23 cellular contexts compared by ENCODE assay signal in the genomic region with DNA sequence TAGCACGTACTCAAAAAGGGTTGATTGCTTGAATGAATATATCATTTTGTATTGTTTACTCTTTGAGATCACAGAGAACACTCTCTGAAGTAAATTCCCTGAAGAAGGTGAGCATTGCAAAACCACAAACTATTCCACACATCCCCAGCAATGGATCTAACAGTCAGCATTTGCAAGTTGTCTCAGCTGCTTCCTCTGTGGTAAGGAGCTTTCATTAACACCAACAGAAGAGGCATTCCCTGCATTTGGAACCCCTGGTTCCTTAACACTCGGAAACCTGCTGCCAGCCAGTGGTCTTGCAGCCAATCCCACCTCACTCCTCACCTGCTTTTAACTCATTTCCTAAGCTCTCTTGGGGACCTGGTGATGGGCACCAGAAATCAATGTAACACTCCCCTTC.
A peak's percentile ranks its signal among the peaks of the same experiment; 100 is the strongest.
DNase-seq lines count a peak whose midpoint lies in the region; ATAC-seq and TF ChIP-seq lines count a peak whose summit lies in the region.
"Had no signal": no experiment of that assay in that cellular context is flagged by ENCODE, and none has a peak within 500 bp of the region (broad histone marks: within the 10 kb centered on the region; RNA-seq: fewer than 3 reads in every experiment).

No MANE protein-coding gene starts in this region.

- H3K36me3 Mint-ChIP-seq in T-helper 2 cell treated with Interferon-gamma antibody and Interleukin-4, amounts not matched to agents 5 μg/mL and 100 μg/mL, for 36 hours (ENCODE audit: low read depth): no peaks in the 10 kb centered on the region
- H3K36me3 Mint-ChIP-seq in CD8-positive, alpha-beta memory T cell: peaks cover 0 to 6% (median 0%) of the 10 kb centered on the region in 3 donors
- H3K36me3 Mint-ChIP-seq: activated naive CD4-positive, alpha-beta T cell treated with anti-CD3 and anti-CD28 coated beads, Interleukin-2, amount 50 U/mL, for 24 hours; CD8-positive, alpha-beta T cell had no signal

- no peak for TF ChIP-seq POLR2A in uterus (IDR thresholded peaks at IDR 0.05)

- H3K36me3 ChIP-seq in left ventricle myocardium inferior: no peaks in the 10 kb centered on the region
- H3K36me3 ChIP-seq in ascending aorta: no peaks in the 10 kb centered on the region
- no peaks in the 10 kb centered on the region for H3K36me3 ChIP-seq in uterus
- H3K36me3 ChIP-seq in CD8-positive, alpha-beta memory T cell (ENCODE audit: insufficient read depth, low read length): no peaks in the 10 kb centered on the region
- H3K36me3 ChIP-seq: HAP-1, stomach had no signal

- no peak overlapping the region for H3K4me3 Mint-ChIP-seq in T-helper 2 cell treated with Interferon-gamma antibody and Interleukin-4, amounts not matched to agents 5 μg/mL and 100 μg/mL, for 36 hours
- H3K4me3 Mint-ChIP-seq in CD8-positive, alpha-beta memory T cell: no peak overlapping the region
- H3K4me3 Mint-ChIP-seq: activated naive CD4-positive, alpha-beta T cell treated with anti-CD3 and anti-CD28 coated beads, Interleukin-2, amount 50 U/mL, for 24 hours; activated T-cell treated with anti-CD3 and anti-CD28 coated beads, Interleukin-2, amount 50 U/mL, for 72 hours; CD8-positive, alpha-beta T cell; T-helper 17 cell had no signal

- intact Hi-C loops in left ventricle myocardium inferior (cut with micrococcal nuclease): no loop called here
- intact Hi-C loops in left ventricle myocardium superior (cut with micrococcal nuclease): no loop called here
- intact Hi-C loops in ascending aorta (cut with DNase I): no loop called here
- intact Hi-C loops in uterus (cut with DNase I; ENCODE audit: low total_unique reads): no loop called here

- CTCF ChIA-PET in CD8-positive, alpha-beta memory T cell (lab: Charles Lee): no interaction called here

- TF ChIP-seq CTCF in left ventricle myocardium inferior (IDR thresholded peaks at IDR 0.05; ENCODE audit: borderline replicate concordance) (no peak), ascending aorta (IDR thresholded peaks at IDR 0.05) (no peak), uterus (IDR thresholded peaks at IDR 0.05) (no peak)

- DNase-seq in left ventricle myocardium inferior: no peak
- no peak for DNase-seq in left ventricle myocardium superior
- DNase-seq in ascending aorta (ENCODE audit: low spot score in 2 of 2): no peak
- peak; percentile 75 for DNase-seq in kidney tubule cell (ENCODE audit: low spot score)
- no peak for DNase-seq in uterus
- no peak for DNase-seq in activated T-cell treated with anti-CD3 and anti-CD28 coated beads for 4 hours
- no peak for DNase-seq in T-helper 2 cell treated with Interferon-gamma antibody and Interleukin-4, amounts not matched to agents 5 μg/mL and 100 μg/mL, for 36 hours (ENCODE audit: low spot score)
- no peak for DNase-seq in CD8-positive, alpha-beta memory T cell
- DNase-seq: activated T-cell treated with anti-CD3 and anti-CD28 coated beads, Interleukin-2, amount 50 U/mL, for 72 hours; CD8-positive, alpha-beta T cell; dermis blood vessel endothelial cell; DMS79 treated with DMSO at 0.1 percent for 48 hours; foreskin keratinocyte; NCI-H1436; NCI-H2227 treated with DMSO at 0.1 percent for 48 hours; SHP77 treated with DMSO at 0.1 percent for 48 hours; stomach; T-helper 17 cell had no signal

- no peak for ATAC-seq in left ventricle myocardium superior
- ATAC-seq: activated CD4-positive, CD25-positive, alpha-beta regulatory T cell treated with anti-CD3 and anti-CD28 coated beads, Interleukin-2, amount 50 U/mL, for 24 hours; activated T-cell treated with anti-CD3 and anti-CD28 coated beads, Interleukin-2, amount 50 U/mL, for 72 hours; CD8-positive, alpha-beta T cell; foreskin keratinocyte; T-helper 17 cell had no signal

- H3K4me3 ChIP-seq in left ventricle myocardium inferior (peak overlapping the region; percentile 45), ascending aorta (no peak overlapping the region), uterus (no peak overlapping the region)
- H3K4me3 ChIP-seq in CD8-positive, alpha-beta memory T cell (ENCODE audit: low read length): no peak overlapping the region
- H3K4me3 ChIP-seq: HAP-1, stomach had no signal

- H3K4me1 Mint-ChIP-seq in T-helper 2 cell treated with Interferon-gamma antibody and Interleukin-4, amounts not matched to agents 5 μg/mL and 100 μg/mL, for 36 hours (ENCODE audit: low read depth): peaks cover 5% of the 10 kb centered on the region
- H3K4me1 Mint-ChIP-seq in CD8-positive, alpha-beta memory T cell: peaks cover 0 to 4% (median 0%) of the 10 kb centered on the region in 3 donors

- no peaks in the 10 kb centered on the region for H3K27me3 ChIP-seq in left ventricle myocardium inferior (ENCODE audit: low read depth)
- no peaks in the 10 kb centered on the region for H3K27me3 ChIP-seq in ascending aorta
- no peaks in the 10 kb centered on the region for H3K27me3 ChIP-seq in uterus
- no peaks in the 10 kb centered on the region for H3K27me3 ChIP-seq in CD8-positive, alpha-beta memory T cell (ENCODE audit: insufficient read depth, low read length, poor library complexity, severe bottlenecking)
- H3K27me3 ChIP-seq: foreskin keratinocyte, stomach had no signal

- peaks cover 51% of the 10 kb centered on the region for H3K4me1 ChIP-seq in left ventricle myocardium inferior
- H3K4me1 ChIP-seq in ascending aorta: peaks cover 0 to 13% of the 10 kb centered on the region in 2 donors
- H3K4me1 ChIP-seq in uterus: peaks cover 0 to 4% of the 10 kb centered on the region in 2 donors
- H3K4me1 ChIP-seq in CD8-positive, alpha-beta memory T cell (ENCODE audit: insufficient read depth, low read length): no peaks in the 10 kb centered on the region

- H3K27ac ChIP-seq in left ventricle myocardium inferior (replicated peaks) (peak overlapping the region; percentile 82), ascending aorta (peak overlapping the region; percentile 4 to 31), uterus (peak overlapping the region; percentile 63 to 68)
- H3K27ac ChIP-seq in CD8-positive, alpha-beta memory T cell (ENCODE audit: low read depth, low read length): no peak overlapping the region
- H3K27ac ChIP-seq: epithelial cell of prostate, foreskin keratinocyte, KMS-11 had no signal

- H3K9me3 Mint-ChIP-seq in T-helper 2 cell treated with Interferon-gamma antibody and Interleukin-4, amounts not matched to agents 5 μg/mL and 100 μg/mL, for 36 hours: no peaks in the 10 kb centered on the region
- peaks cover 0 to 3% (median 0%) of the 10 kb centered on the region in 5 donors for H3K9me3 Mint-ChIP-seq in CD8-positive, alpha-beta memory T cell
- H3K9me3 Mint-ChIP-seq: activated naive CD4-positive, alpha-beta T cell treated with anti-CD3 and anti-CD28 coated beads, Interleukin-2, amount 50 U/mL, for 24 hours; CD8-positive, alpha-beta T cell had no signal

- H3K9me3 ChIP-seq in left ventricle myocardium inferior (replicated peaks) (no peaks in the 10 kb centered on the region), ascending aorta (no peaks in the 10 kb centered on the region), uterus (no peaks in the 10 kb centered on the region)
- H3K9me3 ChIP-seq in CD8-positive, alpha-beta memory T cell (ENCODE audit: low read length): no peaks in the 10 kb centered on the region
- H3K9me3 ChIP-seq: HAP-1, stomach had no signal

- POLR2A ChIA-PET in CD8-positive, alpha-beta memory T cell (lab: Charles Lee): no interaction called here

- H3K27ac Mint-ChIP-seq in T-helper 2 cell treated with Interferon-gamma antibody and Interleukin-4, amounts not matched to agents 5 μg/mL and 100 μg/mL, for 36 hours: no peak overlapping the region
- H3K27ac Mint-ChIP-seq in CD8-positive, alpha-beta memory T cell: no peak overlapping the region
- H3K27ac Mint-ChIP-seq: activated naive CD4-positive, alpha-beta T cell treated with anti-CD3 and anti-CD28 coated beads, Interleukin-2, amount 50 U/mL, for 24 hours; activated T-cell treated with anti-CD3 and anti-CD28 coated beads, Interleukin-2, amount 50 U/mL, for 72 hours; CD8-positive, alpha-beta T cell; T-helper 17 cell had no signal

- H3K27me3 Mint-ChIP-seq in T-helper 2 cell treated with Interferon-gamma antibody and Interleukin-4, amounts not matched to agents 5 μg/mL and 100 μg/mL, for 36 hours (ENCODE audit: low read depth): peaks cover 43% of the 10 kb centered on the region
- H3K27me3 Mint-ChIP-seq in CD8-positive, alpha-beta memory T cell: peaks cover 6 to 49% of the 10 kb centered on the region in 2 donors
